ENCODE assay signal across 21 cellular contexts in the genomic region with DNA sequence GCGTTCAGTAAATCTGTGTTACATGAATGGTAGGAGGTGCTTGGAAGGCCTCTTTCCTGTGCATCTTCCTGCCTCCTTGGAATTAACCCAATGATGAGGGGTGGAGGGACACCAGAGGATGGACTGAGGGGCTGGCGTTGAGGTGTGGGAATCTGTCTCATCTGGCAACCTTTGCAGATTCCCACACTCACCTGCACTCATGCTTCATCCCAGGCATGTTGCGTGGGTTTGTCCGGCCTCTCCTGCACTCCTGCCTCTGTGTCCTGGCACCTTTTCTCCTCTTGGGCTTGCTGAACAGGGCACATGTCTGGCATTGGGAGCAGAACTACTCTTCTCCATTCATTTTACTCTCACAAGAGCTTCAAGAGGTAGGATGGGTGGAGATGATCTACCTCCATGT. TPM values are rescaled to one million over a fixed set of nuclear protein-coding genes. Genes with fewer than 3 reads are reported as not detected.
A peak's percentile ranks its signal among the peaks of the same experiment; 100 is the strongest.
DNase-seq lines count a peak whose midpoint lies in the region; ATAC-seq, FAIRE-seq and TF ChIP-seq lines count a peak whose summit lies in the region.
"Had no signal": no experiment of that assay in that cellular context is flagged by ENCODE, and none has a peak within 500 bp of the region (broad histone marks: within the 10 kb centered on the region; RNA-seq: fewer than 3 reads in every experiment).

No MANE protein-coding gene starts in this region.

- H3K36me3 ChIP-seq in spleen, result no peaks in the 10 kb centered on the region
- H3K36me3 ChIP-seq: BE2C; BLaER1 treated with 17β-estradiol and CSF1 and Interleukin-3, amounts not matched to agents 10 nM and 100 nM had no signal

- no peak overlapping the region for H3K4me3 Mint-ChIP-seq in chondrocyte (ENCODE audit: unreplicated experiment)
- H3K4me3 Mint-ChIP-seq: CD4-positive, alpha-beta memory T cell; H9 had no signal

- no peaks in the 10 kb centered on the region for H3K27me3 Mint-ChIP-seq in chondrocyte (ENCODE audit: low read depth)

- peak; percentile 78 for FAIRE-seq in HTR-8/SVneo (lab: Jason Lieb, UNC)
- FAIRE-seq: A549, G401.6, GM12892 had no signal

- H3K4me1 ChIP-seq in spleen, result peaks cover 9 to 52% (median 39%) of the 10 kb centered on the region in 6 donors

- peaks cover under 1% of the 10 kb centered on the region for H3K36me3 Mint-ChIP-seq in chondrocyte (ENCODE audit: low read depth)

- H3K9me3 ChIP-seq in spleen, result no peaks in the 10 kb centered on the region
- H3K9me3 ChIP-seq: A549; BE2C; BLaER1 treated with 17β-estradiol and CSF1 and Interleukin-3, amounts not matched to agents 10 nM and 100 nM had no signal

- TF ChIP-seq CTCF in chondrocyte (IDR thresholded peaks at IDR 0.05), result no peak
- TF ChIP-seq CTCF in spleen (IDR thresholded peaks at IDR 0.05 in 8 of 11, conservative IDR thresholded peaks at IDR 0.05 in 3 of 11), result no peak

- no peak overlapping the region for H3K4me3 ChIP-seq in spleen
- H3K4me3 ChIP-seq: A549; BLaER1 treated with 17β-estradiol and CSF1 and Interleukin-3, amounts not matched to agents 10 nM and 100 nM; GM23248 had no signal

- no peak for TF ChIP-seq POLR2A in spleen (IDR thresholded peaks at IDR 0.05)

- no peak overlapping the region for H3K27ac Mint-ChIP-seq in chondrocyte (ENCODE audit: unreplicated experiment)
- H3K27ac Mint-ChIP-seq: H9 had no signal

- ATAC-seq in GM21367 (IDR thresholded peaks at IDR 0.05; ENCODE audit: unreplicated experiment), result no peak

- intact Hi-C loops in spleen (cut with DNase I; ENCODE audit: low total_unique reads), result loop anchor here (5.0 kb wide), 1 partner anchor 92 kb away; no protein-coding TSS in a partner anchor

- H3K27ac ChIP-seq in spleen, result no peak overlapping the region
- H3K27ac ChIP-seq: BLaER1 treated with 17β-estradiol and CSF1 and Interleukin-3, amounts not matched to agents 10 nM and 100 nM; GM23248 had no signal

- H3K9me3 Mint-ChIP-seq in chondrocyte (ENCODE audit: low read depth), result no peaks in the 10 kb centered on the region
- H3K9me3 Mint-ChIP-seq: H9 had no signal

- 79 to 88% (median 85%) methylated on average over 4 of the region's 4 CpGs for WGBS in spleen, 5 donors

- peaks cover 0 to 26% (median 3%) of the 10 kb centered on the region in 7 donors for H3K27me3 ChIP-seq in spleen (replicated peaks in 1 of 7)
- H3K27me3 ChIP-seq: BE2C; BLaER1 treated with 17β-estradiol and CSF1 and Interleukin-3, amounts not matched to agents 10 nM and 100 nM had no signal

- H3K4me1 Mint-ChIP-seq in chondrocyte (ENCODE audit: low read depth), result peaks cover 21% of the 10 kb centered on the region

- no peak for DNase-seq in HTR-8/SVneo (ENCODE audit: insufficient read length, low spot score)
- peak; percentile 57 for DNase-seq in chondrocyte (ENCODE audit: low spot score)
- peak; percentile 17 for DNase-seq in spleen
- no peak for DNase-seq in D341Med (ENCODE audit: low spot score)
- no peak for DNase-seq in stimulated activated CD4-positive, alpha-beta T cell treated with anti-CD3 and anti-CD28 coated beads, Interleukin-15, amount 100 ng/mL, for 24 hours
- DNase-seq: 8988T; ACHN; AML-193; BE2C; Calu3; CD4-positive, alpha-beta memory T cell; COR-L47; DMS153; DND-41; GM23248; H9 had no signal

RNA-seq across cellular contexts. Expression of a gene that starts 3.1 kb away (rescaled TPM):
- total RNA-seq in chondrocyte (351 to 496 TPM (median 486 TPM) in 3 replicates), spleen (100 to 1,000 TPM; 287 to 537 (median 336) TPM)
- polyA plus RNA-seq in spleen, result 100 to 1,000 TPM in 2 of 3 donors, 10 to 100 TPM in 1; 49.3 to 131 (median 107) TPM

RNA-seq across cellular contexts. Expression of a gene that starts 22.5 kb away (rescaled TPM):
- total RNA-seq in chondrocyte, result 24.6 to 28.2 TPM (median 27.8 TPM) in 3 replicates
- 10 to 100 TPM in 5 of 7 donors, 1 to 10 TPM in 2; 5.5 to 37.5 (median 14.4) TPM for total RNA-seq in spleen
- polyA plus RNA-seq in spleen, result 10 to 100 TPM in 1 of 3 donors, 1 to 10 TPM in 2; 5.8 to 27.5 (median 8.1) TPM

Comparison
In these comparisons a context has a peak if more than half of its experiments do, and no peak if none do; other contexts are left out.
1. DNase-seq: peak in chondrocyte (single experiment) and spleen (single experiment); none in HTR-8/SVneo (single experiment), D341Med (single experiment) and stimulated activated CD4-positive, alpha-beta T cell treated with anti-CD3 and anti-CD28 coated beads, Interleukin-15, amount 100 ng/mL, for 24 hours (single experiment).